Comparison of ENCODE assay signal across 7 cellular contexts in the genomic region with DNA sequence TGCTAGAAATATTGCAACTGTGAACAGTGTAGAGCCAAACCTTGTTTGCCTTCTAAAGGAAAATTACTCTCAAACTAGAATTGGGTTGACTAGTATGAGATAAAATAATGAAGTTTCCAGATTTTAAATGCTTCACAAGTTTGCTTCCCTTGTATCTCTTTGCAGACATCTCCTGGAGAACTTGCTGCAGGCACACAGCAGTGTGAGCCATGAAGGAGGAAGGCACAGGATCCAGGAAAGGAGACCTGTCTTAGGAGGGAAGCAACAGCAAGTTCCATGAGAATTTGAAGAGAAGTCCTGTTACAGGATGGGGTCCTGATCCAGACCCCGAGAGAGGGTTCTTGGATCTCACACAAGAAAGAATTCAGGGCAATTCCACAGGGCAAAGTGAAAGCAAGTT.
"Had no signal": no experiment of that assay in that cellular context is flagged by ENCODE, and none has a peak within 500 bp of the region (broad histone marks: within the 10 kb centered on the region; RNA-seq: fewer than 3 reads in every experiment).

No MANE protein-coding gene starts in this region.

- FAIRE-seq: G401.6, GM12891, GM12892, GM18507, GM19239 had no signal

- DNase-seq: GDM1, GF-D8 had no signal
